Comparison of ENCODE assay signal across 17 cellular contexts in the genomic region with DNA sequence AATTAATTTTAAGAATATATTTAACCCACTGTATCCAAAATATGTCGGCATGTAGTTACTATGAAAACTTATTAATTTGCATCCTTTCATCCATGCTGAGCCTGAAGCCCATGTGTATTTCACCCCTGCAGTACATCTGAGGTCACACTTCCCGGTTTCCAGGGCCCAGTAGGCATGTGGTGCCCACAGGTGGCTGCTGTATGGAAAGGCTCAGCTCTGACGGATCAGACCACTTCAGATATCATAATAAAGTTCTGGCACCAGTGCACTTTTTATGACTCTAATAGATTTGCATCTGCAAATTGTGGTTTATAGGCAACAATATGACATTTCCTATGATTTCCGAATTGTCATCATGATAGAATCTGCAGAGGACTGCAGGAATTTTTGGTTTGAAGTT. TPM values are rescaled to one million over a fixed set of nuclear protein-coding genes. Genes with fewer than 3 reads are reported as not detected.
DNase-seq lines count a peak whose midpoint lies in the region; ATAC-seq and TF ChIP-seq lines count a peak whose summit lies in the region.
"Had no signal": no experiment of that assay in that cellular context is flagged by ENCODE, and none has a peak within 500 bp of the region (broad histone marks: within the 10 kb centered on the region; RNA-seq: fewer than 3 reads in every experiment).

No MANE protein-coding gene starts in this region.

- no peaks in the 10 kb centered on the region for H3K9me2 ChIP-seq in SK-N-SH

- TF ChIP-seq EP300 in SK-N-SH (IDR thresholded peaks at IDR 0.05; ENCODE audit: borderline replicate concordance in 1 of 2, low read depth in 1 of 2, low read length in 1 of 2): no peak

- DNase-seq in DMS 273 (lab: John Stamatoyannopoulos, UW; ENCODE audit: unreplicated experiment) (peak; percentile 10), DMS 273 treated with DMSO at 0.1 percent for 48 hours (lab: John Stamatoyannopoulos, UW) (no peak), SK-N-SH (no peak), dermis blood vessel endothelial cell (peak; percentile 20), amygdala (lab: John Stamatoyannopoulos, UW) (no peak)
- no peak for DNase-seq in stimulated activated CD4-positive, alpha-beta T cell treated with anti-CD3 and anti-CD28 coated beads, Interleukin-4, amount 100 ng/mL, for 4 hours
- DNase-seq: AML-193; Caco-2; CD4-positive, alpha-beta T cell; GM23248 had no signal

- H3K9me3 ChIP-seq in SK-N-SH: no peaks in the 10 kb centered on the region
- H3K9me3 ChIP-seq: A549, Caco-2, HAP-1 had no signal

- H3K9ac ChIP-seq in SK-N-SH: no peak overlapping the region
- H3K9ac ChIP-seq: GM23248 had no signal

- H3K4me3 ChIP-seq in SK-N-SH (ENCODE audit: low read depth in 2 of 2, low read length in 1 of 2): no peak overlapping the region
- H3K4me3 ChIP-seq: A549, GM23248, HAP-1 had no signal

- peaks cover 4% of the 10 kb centered on the region for H3F3A ChIP-seq in SK-N-SH (replicated peaks; ENCODE audit: insufficient read depth)

- H3K27me3 ChIP-seq in SK-N-SH (ENCODE audit: insufficient read depth): no peaks in the 10 kb centered on the region

- no peak overlapping the region for H2AFZ ChIP-seq in SK-N-SH (ENCODE audit: low read depth)
- H2AFZ ChIP-seq: GM23248 had no signal

- no peak for ATAC-seq in SK-N-SH treated with all-trans-retinoic acid at 6 μM for 48 hours
- ATAC-seq in HG02973 (IDR thresholded peaks at IDR 0.05; ENCODE audit: unreplicated experiment): no peak
- ATAC-seq: A549 had no signal

- H3K4me1 ChIP-seq in SK-N-SH (ENCODE audit: control insufficient read depth in 1 of 2, insufficient read depth in 2 of 2, low read depth in 1 of 2, low read length in 1 of 2): peaks cover 0 to 40% of the 10 kb centered on the region in 2 experiments; a peak in 1 of 4 replicates
- H3K4me1 ChIP-seq: A549, Caco-2, HAP-1 had no signal

- H3K27ac ChIP-seq in SK-N-SH (ENCODE audit: low read depth in 2 of 2, low read length in 1 of 2): no peak overlapping the region
- H3K27ac ChIP-seq: 22Rv1, A549, C4-2B, GM23248, HL-60 had no signal

- POLR2A ChIA-PET in SK-N-SH (lab: Yijun Ruan, JAX): interaction anchor here (0.6 kb wide), 1 partner anchor 13 kb away, joined by 3 read pairs; no protein-coding TSS in a partner anchor

- H3K36me3 ChIP-seq in SK-N-SH (replicated peaks in 1 of 2; ENCODE audit: control insufficient read depth in 1 of 2, insufficient read depth in 2 of 2, low read length in 1 of 2): no peaks in the 10 kb centered on the region
- H3K36me3 ChIP-seq: HAP-1 had no signal

- peaks cover 77% of the 10 kb centered on the region for H3K79me2 ChIP-seq in SK-N-SH (ENCODE audit: insufficient read depth)

- no peak overlapping the region for H3K4me2 ChIP-seq in SK-N-SH
- H3K4me2 ChIP-seq: A549 had no signal

- peak; percentile 20; the same call in 1 of the 2 replicates for TF ChIP-seq RAD21 in SK-N-SH (IDR thresholded peaks at IDR 0.05; ENCODE audit: low read length)

- CTCF ChIA-PET in SK-N-SH (lab: Yijun Ruan, JAX): interaction anchor here (1.1 kb wide), 1 partner anchor 359 kb away, joined by 4 read pairs; no protein-coding TSS in a partner anchor

- peaks cover 36% of the 10 kb centered on the region for H4K20me1 ChIP-seq in SK-N-SH (ENCODE audit: insufficient read depth)

- 80% methylated on average over 4 of the region's 4 CpGs for WGBS in SK-N-SH (ENCODE audit: low lambda C conversion rate)

- TF ChIP-seq CTCF in SK-N-SH (IDR thresholded peaks at IDR 0.05): no peak

TF ChIP-seq in SK-N-SH, 30 proteins besides CTCF, POLR2A, EP300 and RAD21:
- TF ChIP-seq SMC3 (IDR thresholded peaks at IDR 0.05; ENCODE audit: low read depth, low read length) (no peak), JUND (IDR thresholded peaks at IDR 0.05) (no peak), TCF12 (IDR thresholded peaks at IDR 0.05) (peak; percentile 37; the same call in 1 of the 2 replicates), MEF2A (IDR thresholded peaks at IDR 0.05; ENCODE audit: borderline replicate concordance, low read depth) (no peak), RCOR1 (IDR thresholded peaks at IDR 0.05; ENCODE audit: low read length) (peak; percentile 10; the same call in 1 of the 2 replicates)
- TF ChIP-seq, protein P1, sequence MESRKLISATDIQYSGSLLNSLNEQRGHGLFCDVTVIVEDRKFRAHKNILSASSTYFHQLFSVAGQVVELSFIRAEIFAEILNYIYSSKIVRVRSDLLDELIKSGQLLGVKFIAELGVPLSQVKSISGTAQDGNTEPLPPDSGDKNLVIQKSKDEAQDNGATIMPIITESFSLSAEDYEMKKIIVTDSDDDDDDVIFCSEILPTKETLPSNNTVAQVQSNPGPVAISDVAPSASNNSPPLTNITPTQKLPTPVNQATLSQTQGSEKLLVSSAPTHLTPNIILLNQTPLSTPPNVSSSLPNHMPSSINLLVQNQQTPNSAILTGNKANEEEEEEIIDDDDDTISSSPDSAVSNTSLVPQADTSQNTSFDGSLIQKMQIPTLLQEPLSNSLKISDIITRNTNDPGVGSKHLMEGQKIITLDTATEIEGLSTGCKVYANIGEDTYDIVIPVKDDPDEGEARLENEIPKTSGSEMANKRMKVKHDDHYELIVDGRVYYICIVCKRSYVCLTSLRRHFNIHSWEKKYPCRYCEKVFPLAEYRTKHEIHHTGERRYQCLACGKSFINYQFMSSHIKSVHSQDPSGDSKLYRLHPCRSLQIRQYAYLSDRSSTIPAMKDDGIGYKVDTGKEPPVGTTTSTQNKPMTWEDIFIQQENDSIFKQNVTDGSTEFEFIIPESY (IDR thresholded peaks at IDR 0.05; ENCODE audit: borderline replicate concordance, low read depth): no peak
TF ChIP-seq in SK-N-SH: peak in this region for 2.

TF ChIP-seq in SK-N-SH treated with all-trans-retinoic acid at 6 μM for 48 hours, 23 proteins besides CTCF, POLR2A, EP300 and RAD21 (continues in another document):
- no peak for TF ChIP-seq ZFP30 (CRISPR knock-in tag; IDR thresholded peaks at IDR 0.05)
- no peak for TF ChIP-seq ZFP3 (CRISPR knock-in tag; IDR thresholded peaks at IDR 0.05)
- TF ChIP-seq, protein P2, sequence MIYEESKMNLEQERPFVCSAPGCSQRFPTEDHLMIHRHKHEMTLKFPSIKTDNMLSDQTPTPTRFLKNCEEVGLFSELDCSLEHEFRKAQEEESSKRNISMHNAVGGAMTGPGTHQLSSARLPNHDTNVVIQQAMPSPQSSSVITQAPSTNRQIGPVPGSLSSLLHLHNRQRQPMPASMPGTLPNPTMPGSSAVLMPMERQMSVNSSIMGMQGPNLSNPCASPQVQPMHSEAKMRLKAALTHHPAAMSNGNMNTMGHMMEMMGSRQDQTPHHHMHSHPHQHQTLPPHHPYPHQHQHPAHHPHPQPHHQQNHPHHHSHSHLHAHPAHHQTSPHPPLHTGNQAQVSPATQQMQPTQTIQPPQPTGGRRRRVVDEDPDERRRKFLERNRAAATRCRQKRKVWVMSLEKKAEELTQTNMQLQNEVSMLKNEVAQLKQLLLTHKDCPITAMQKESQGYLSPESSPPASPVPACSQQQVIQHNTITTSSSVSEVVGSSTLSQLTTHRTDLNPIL (CRISPR knock-in tag; IDR thresholded peaks at IDR 0.05; ENCODE audit: low read depth): no peak
- no peak for TF ChIP-seq ZNF565 (CRISPR knock-in tag; conservative IDR thresholded peaks at IDR 0.05; ENCODE audit: low read depth)
- TF ChIP-seq, protein P3, sequence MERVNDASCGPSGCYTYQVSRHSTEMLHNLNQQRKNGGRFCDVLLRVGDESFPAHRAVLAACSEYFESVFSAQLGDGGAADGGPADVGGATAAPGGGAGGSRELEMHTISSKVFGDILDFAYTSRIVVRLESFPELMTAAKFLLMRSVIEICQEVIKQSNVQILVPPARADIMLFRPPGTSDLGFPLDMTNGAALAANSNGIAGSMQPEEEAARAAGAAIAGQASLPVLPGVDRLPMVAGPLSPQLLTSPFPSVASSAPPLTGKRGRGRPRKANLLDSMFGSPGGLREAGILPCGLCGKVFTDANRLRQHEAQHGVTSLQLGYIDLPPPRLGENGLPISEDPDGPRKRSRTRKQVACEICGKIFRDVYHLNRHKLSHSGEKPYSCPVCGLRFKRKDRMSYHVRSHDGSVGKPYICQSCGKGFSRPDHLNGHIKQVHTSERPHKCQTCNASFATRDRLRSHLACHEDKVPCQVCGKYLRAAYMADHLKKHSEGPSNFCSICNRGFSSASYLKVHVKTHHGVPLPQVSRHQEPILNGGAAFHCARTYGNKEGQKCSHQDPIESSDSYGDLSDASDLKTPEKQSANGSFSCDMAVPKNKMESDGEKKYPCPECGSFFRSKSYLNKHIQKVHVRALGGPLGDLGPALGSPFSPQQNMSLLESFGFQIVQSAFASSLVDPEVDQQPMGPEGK (CRISPR knock-in tag; IDR thresholded peaks at IDR 0.05; ENCODE audit: borderline replicate concordance): no peak
- TF ChIP-seq, protein P4, sequence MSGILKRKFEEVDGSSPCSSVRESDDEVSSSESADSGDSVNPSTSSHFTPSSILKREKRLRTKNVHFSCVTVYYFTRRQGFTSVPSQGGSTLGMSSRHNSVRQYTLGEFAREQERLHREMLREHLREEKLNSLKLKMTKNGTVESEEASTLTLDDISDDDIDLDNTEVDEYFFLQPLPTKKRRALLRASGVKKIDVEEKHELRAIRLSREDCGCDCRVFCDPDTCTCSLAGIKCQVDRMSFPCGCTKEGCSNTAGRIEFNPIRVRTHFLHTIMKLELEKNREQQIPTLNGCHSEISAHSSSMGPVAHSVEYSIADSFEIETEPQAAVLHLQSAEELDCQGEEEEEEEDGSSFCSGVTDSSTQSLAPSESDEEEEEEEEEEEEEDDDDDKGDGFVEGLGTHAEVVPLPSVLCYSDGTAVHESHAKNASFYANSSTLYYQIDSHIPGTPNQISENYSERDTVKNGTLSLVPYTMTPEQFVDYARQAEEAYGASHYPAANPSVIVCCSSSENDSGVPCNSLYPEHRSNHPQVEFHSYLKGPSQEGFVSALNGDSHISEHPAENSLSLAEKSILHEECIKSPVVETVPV (CRISPR knock-in tag; IDR thresholded peaks at IDR 0.05): no peak
- TF ChIP-seq CSDC2 (CRISPR knock-in tag; IDR thresholded peaks at IDR 0.05): no peak
- TF ChIP-seq ZC3H10 (CRISPR knock-in tag; IDR thresholded peaks at IDR 0.05): no peak
- TF ChIP-seq TCF4 (CRISPR knock-in tag; IDR thresholded peaks at IDR 0.05; ENCODE audit: borderline replicate concordance): no peak
- TF ChIP-seq PPARA (CRISPR knock-in tag; IDR thresholded peaks at IDR 0.05; ENCODE audit: borderline replicate concordance): no peak
- TF ChIP-seq ARNTL (CRISPR knock-in tag; IDR thresholded peaks at IDR 0.05; ENCODE audit: borderline replicate concordance, low read depth): no peak

RNA-seq across cellular contexts. Expression of a gene that starts 22.5 kb away (rescaled TPM):
- polyA plus RNA-seq in SK-N-SH (2012; rRNA removed): 1.3 and 1.9 TPM in 2 replicates
- 0.99 and 1.5 TPM in 2 replicates for polyA plus RNA-seq in SK-N-SH (2012; cell fraction: cytosol; rRNA removed)
- polyA plus RNA-seq in SK-N-SH (2012; cell fraction: nucleus; rRNA removed): 3.5 and 3.8 TPM in 2 replicates
- total RNA-seq in dermis blood vessel endothelial cell: 7.7 and 13.5 TPM in 2 replicates

Comparison
In these comparisons a context has a peak if more than half of its experiments do, and no peak if none do; other contexts are left out.
1. DNase-seq: peak in DMS 273 (single experiment) and dermis blood vessel endothelial cell (single experiment); none in DMS 273 treated with DMSO at 0.1 percent for 48 hours (single experiment), SK-N-SH (single experiment), stimulated activated CD4-positive, alpha-beta T cell treated with anti-CD3 and anti-CD28 coated beads, Interleukin-4, amount 100 ng/mL, for 4 hours (0 of 2) and amygdala (0 of 56).